Comparison of ENCODE assay signal across 9 cellular contexts in genomic region chr4:79576480-79576803, GRCh38.
DNase-seq lines count a peak whose midpoint lies in the region; ATAC-seq and TF ChIP-seq lines count a peak whose summit lies in the region.
"Had no signal": no experiment of that assay in that cellular context is flagged by ENCODE, and none has a peak within 500 bp of the region (broad histone marks: within the 10 kb centered on the region; RNA-seq: fewer than 3 reads in every experiment).

No MANE protein-coding gene starts in this region.

- no peak overlapping the region for H3K27ac Mint-ChIP-seq in nephron

- no peak overlapping the region for H3K4me3 Mint-ChIP-seq in nephron

- H3K9me3 Mint-ChIP-seq in nephron: no peaks in the 10 kb centered on the region

- H3K27ac ChIP-seq in dorsolateral prefrontal cortex: no peak overlapping the region

- no peak overlapping the region for H3K4me3 ChIP-seq in dorsolateral prefrontal cortex
- H3K4me3 ChIP-seq: skin epidermis had no signal

- peak; percentile 6 for DNase-seq in DMS153 treated with DMSO at 0.1 percent for 48 hours (lab: John Stamatoyannopoulos, UW; ENCODE audit: unreplicated experiment)
- DNase-seq in DMS153 (lab: John Stamatoyannopoulos, UW): no peak
- peak; percentile 59 for DNase-seq in NCI-H748 treated with DMSO at 0.1 percent for 48 hours (lab: John Stamatoyannopoulos, UW)
- peak in 2 of 10 donors; percentile 19 to 39 for DNase-seq in dorsolateral prefrontal cortex
- no peak for DNase-seq in cortex of kidney (lab: John Stamatoyannopoulos, UW)
- DNase-seq in central memory CD4-positive, alpha-beta T cell: no peak

- peak; percentile 73 for ATAC-seq in HG02885 (IDR thresholded peaks at IDR 0.05; ENCODE audit: poor library complexity, unreplicated experiment)

- intact Hi-C loops in dorsolateral prefrontal cortex (cut with DNase I): loop anchor here in 1 of 2 donors (5.0 to 10.0 kb wide), 2 partner anchors 532 to 624 kb away; no protein-coding TSS in a partner anchor

- H3K36me3 Mint-ChIP-seq in nephron (ENCODE audit: low read depth): no peaks in the 10 kb centered on the region

- no peaks in the 10 kb centered on the region for H3K27me3 ChIP-seq in dorsolateral prefrontal cortex

- no peaks in the 10 kb centered on the region for H3K4me1 Mint-ChIP-seq in nephron

- TF ChIP-seq CTCF in dorsolateral prefrontal cortex (IDR thresholded peaks at IDR 0.05 in 54 of 56, conservative IDR thresholded peaks at IDR 0.05 in 2 of 56; ENCODE audit: low read depth in 1 of 56, partially characterized antibody in 56 of 56) (peak in 53 of 56 donors; percentile 14 to 66 (median 45)), nephron (IDR thresholded peaks at IDR 0.05; ENCODE audit: unreplicated experiment in 3 of 3) (peak; percentile 64 to 73 (median 66))

- H3K27me3 Mint-ChIP-seq in nephron (ENCODE audit: low read depth): peaks cover 10% of the 10 kb centered on the region

Comparison
In these comparisons a context has a peak if more than half of its experiments do, and no peak if none do; other contexts are left out.
1. DNase-seq: peak in DMS153 treated with DMSO at 0.1 percent for 48 hours (single experiment) and NCI-H748 treated with DMSO at 0.1 percent for 48 hours (single experiment); none in DMS153 (single experiment), cortex of kidney (single experiment) and central memory CD4-positive, alpha-beta T cell (single experiment).